In the genomic region with DNA sequence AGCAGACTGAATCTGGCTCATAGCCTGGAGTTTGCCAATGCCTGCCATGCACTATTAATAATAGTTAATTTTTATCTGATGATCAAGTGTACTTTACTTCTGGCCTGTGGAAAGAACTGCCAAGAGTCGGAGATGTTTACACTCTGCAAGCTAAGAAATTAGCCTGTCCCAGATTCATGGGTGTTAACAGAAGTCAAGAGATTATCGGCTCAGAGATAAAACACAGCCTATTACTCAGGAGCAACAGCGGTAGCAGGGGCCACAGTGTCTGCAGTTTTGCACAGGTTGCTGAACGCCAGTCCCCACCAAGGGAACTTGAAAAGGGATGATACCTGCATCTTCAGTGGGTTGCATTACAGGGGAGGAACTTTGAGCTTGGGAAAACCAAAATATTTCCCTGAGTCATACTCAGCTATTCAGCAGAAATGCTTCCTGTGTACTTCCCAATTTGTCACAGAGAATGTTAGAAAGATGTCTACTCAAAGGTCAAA, we compare ENCODE assay signal across 12 cellular contexts. TPM values are rescaled to one million over a fixed set of nuclear protein-coding genes. Genes with fewer than 3 reads are reported as not detected.
DNase-seq lines count a peak whose midpoint lies in the region; TF ChIP-seq lines count a peak whose summit lies in the region.
"Had no signal": no experiment of that assay in that cellular context is flagged by ENCODE, and none has a peak within 500 bp of the region (broad histone marks: within the 10 kb centered on the region; RNA-seq: fewer than 3 reads in every experiment).

No MANE protein-coding gene starts in this region.

- DNase-seq in GM23248: peak; percentile 64
- peak in 1 of 2 donors; percentile 38 for DNase-seq in ascending aorta (ENCODE audit: low spot score in 2 of 2)
- DNase-seq in iris pigment epithelial cell (ENCODE audit: low read depth): peak; percentile 52
- DNase-seq in Caco-2: no peak
- no peak for DNase-seq in NCI-H146 treated with DMSO at 0.1 percent for 48 hours (lab: John Stamatoyannopoulos, UW; ENCODE audit: unreplicated experiment)
- no peak for DNase-seq in hypothalamus (lab: John Stamatoyannopoulos, UW)
- DNase-seq: MG63, NCI-H774, nephron progenitor cell had no signal

- no peaks in the 10 kb centered on the region for H3K27me3 Mint-ChIP-seq in Caco-2 (ENCODE audit: insufficient read depth, unreplicated experiment)
- H3K27me3 Mint-ChIP-seq: type B pancreatic cell had no signal

- no TSS peak for BruUV-seq in Caco-2 (replicated peaks; lab: Mats Ljungman, UMichigan)

- no peak overlapping the region for H3K4me3 ChIP-seq in GM23248
- peak overlapping the region in 1 of 2 donors; percentile 36 for H3K4me3 ChIP-seq in ascending aorta
- peak overlapping the region in 1 of 5 donors; percentile 4 for H3K4me3 ChIP-seq in subcutaneous abdominal adipose tissue (ENCODE audit: low read depth in 1 of 5, low read length in 5 of 5)
- no peak overlapping the region for H3K4me3 ChIP-seq in Caco-2 (ENCODE audit: low read depth, low read length)
- H3K4me3 ChIP-seq: MG63 had no signal

- H3K27me3 ChIP-seq in GM23248 (replicated peaks; ENCODE audit: insufficient read depth): no peaks in the 10 kb centered on the region
- H3K27me3 ChIP-seq in ascending aorta: no peaks in the 10 kb centered on the region
- no peaks in the 10 kb centered on the region for H3K27me3 ChIP-seq in subcutaneous abdominal adipose tissue (ENCODE audit: control insufficient read depth in 5 of 5, insufficient read depth in 4 of 5, low read length in 5 of 5)
- no peaks in the 10 kb centered on the region for H3K27me3 ChIP-seq in Caco-2 (replicated peaks; ENCODE audit: control insufficient read depth, insufficient read depth, low read length)
- H3K27me3 ChIP-seq: MG63 had no signal

- H3K36me3 Mint-ChIP-seq in Caco-2 (ENCODE audit: insufficient read depth, unreplicated experiment): peaks cover 5% of the 10 kb centered on the region

- H3K9me3 ChIP-seq in GM23248 (ENCODE audit: low read depth) (no peaks in the 10 kb centered on the region), ascending aorta (no peaks in the 10 kb centered on the region), subcutaneous abdominal adipose tissue (ENCODE audit: control insufficient read depth in 5 of 5, low read length in 5 of 5) (no peaks in the 10 kb centered on the region), Caco-2 (no peaks in the 10 kb centered on the region)
- H3K9me3 ChIP-seq: MG63 had no signal

- intact Hi-C loops in ascending aorta (cut with DNase I): loop anchor here (1.0 to 2.0 kb wide), 2 partner anchors 13 to 145 kb away; partner anchors contain the start of gene TRAPPC12
- intact Hi-C loops in Caco-2 (cut with micrococcal nuclease; ENCODE audit: unreplicated experiment): no loop called here

- H2AFZ ChIP-seq in GM23248: peak overlapping the region; percentile 56

- peaks cover 16% of the 10 kb centered on the region for H3K4me1 Mint-ChIP-seq in Caco-2 (ENCODE audit: low read depth, unreplicated experiment)

- H3K4me1 ChIP-seq in GM23248 (ENCODE audit: insufficient read depth) (peaks cover 13% of the 10 kb centered on the region), ascending aorta (peaks cover 7 to 31% of the 10 kb centered on the region in 2 donors), subcutaneous abdominal adipose tissue (ENCODE audit: control insufficient read depth in 5 of 5, insufficient read depth in 5 of 5, low read length in 5 of 5) (peaks cover 15 to 48% (median 41%) of the 10 kb centered on the region in 5 donors), Caco-2 (peaks cover 22% of the 10 kb centered on the region)

- no peaks in the 10 kb centered on the region for H3K9me2 ChIP-seq in GM23248 (ENCODE audit: insufficient read depth)

- WGBS in GM23248 (ENCODE audit: low coverage in 1 of 2, low lambda C conversion rate in 2 of 2, missing lambda C conversion rate in 2 of 2), 2 experiments: 84 to 85% methylated on average over 4 of the region's 4 CpGs

- H3K27ac ChIP-seq in GM23248 (0 out of 2 replicates have a peak overlapping the region, but pooled peaks have one; percentile 22), ascending aorta (peak overlapping the region; percentile 79 to 82), subcutaneous abdominal adipose tissue (ENCODE audit: low read depth, low read length) (peak overlapping the region; percentile 46)

- H3K36me3 ChIP-seq in GM23248 (ENCODE audit: low read depth): no peaks in the 10 kb centered on the region
- H3K36me3 ChIP-seq in ascending aorta: no peaks in the 10 kb centered on the region
- no peaks in the 10 kb centered on the region for H3K36me3 ChIP-seq in subcutaneous abdominal adipose tissue (ENCODE audit: control insufficient read depth in 5 of 5, insufficient read depth in 5 of 5, low read length in 5 of 5)
- no peaks in the 10 kb centered on the region; the same call in 1 of the 2 replicates for H3K36me3 ChIP-seq in Caco-2 (ENCODE audit: control insufficient read depth, insufficient read depth, low read length)
- H3K36me3 ChIP-seq: MG63 had no signal

- TF ChIP-seq CTCF in ascending aorta (IDR thresholded peaks at IDR 0.05) (no peak), Caco-2 (IDR thresholded peaks at IDR 0.05; ENCODE audit: insufficient read depth in 1 of 2, low read depth in 1 of 2, low read length in 1 of 2, severe bottlenecking in 1 of 2, unreplicated experiment in 1 of 2) (no peak)

- H4K20me1 ChIP-seq in GM23248 (ENCODE audit: insufficient read depth): no peaks in the 10 kb centered on the region

- in situ Hi-C loops in GM23248 (cut with MboI): no loop called here

- CTCF ChIA-PET in Caco-2 (lab: Charles Lee): no interaction called here

- no peak overlapping the region for H3K4me3 Mint-ChIP-seq in Caco-2 (ENCODE audit: unreplicated experiment)
- H3K4me3 Mint-ChIP-seq: nephron progenitor cell; T-helper 2 cell treated with Interferon-gamma antibody and Interleukin-4, amounts not matched to agents 5 μg/mL and 100 μg/mL, for 36 hours; type B pancreatic cell had no signal

- peaks cover 3% of the 10 kb centered on the region for H3F3A ChIP-seq in GM23248 (ENCODE audit: insufficient read depth)

- H3K9ac ChIP-seq in GM23248: no peak overlapping the region
- H3K9ac ChIP-seq in subcutaneous abdominal adipose tissue (ENCODE audit: low read length in 5 of 5): no peak overlapping the region

- no peak overlapping the region for H3K27ac Mint-ChIP-seq in Caco-2 (ENCODE audit: unreplicated experiment)
- H3K27ac Mint-ChIP-seq: nephron progenitor cell; T-helper 2 cell treated with Interferon-gamma antibody and Interleukin-4, amounts not matched to agents 5 μg/mL and 100 μg/mL, for 36 hours; type B pancreatic cell had no signal

- H3K9me3 Mint-ChIP-seq in Caco-2 (ENCODE audit: unreplicated experiment): no peaks in the 10 kb centered on the region
- H3K9me3 Mint-ChIP-seq: T-helper 2 cell treated with Interferon-gamma antibody and Interleukin-4, amounts not matched to agents 5 μg/mL and 100 μg/mL, for 36 hours; type B pancreatic cell had no signal

- H3K79me2 ChIP-seq in GM23248 (ENCODE audit: insufficient read depth): peaks cover under 1% of the 10 kb centered on the region

- POLR2A ChIA-PET in Caco-2 (lab: Charles Lee): no interaction called here

- H3K4me2 ChIP-seq in GM23248 (ENCODE audit: unreplicated experiment): peak overlapping the region; percentile 41

RNA-seq across cellular contexts. Expression of gene ADI1, which starts 4.3 kb away (rescaled TPM):
- total RNA-seq in GM23248 (2014; rRNA removed; shearing (Covaris generic)): 68.4 and 77.7 TPM in 2 replicates
- polyA plus RNA-seq in GM23248 (2016; fragmentation: Nextera tagmentation; extraction: Ambion mirVana): 140 and 149 TPM in 2 replicates
- total RNA-seq in ascending aorta (40.9 TPM), Caco-2 (2022) (63.7 and 69.2 TPM in 2 replicates)

RNA-seq across cellular contexts. Expression of gene RNASEH1, which starts 34.5 kb away (rescaled TPM):
- 34.0 and 37.4 TPM in 2 replicates for total RNA-seq in GM23248 (2014; rRNA removed; shearing (Covaris generic))
- 52.4 and 55.2 TPM in 2 replicates for polyA plus RNA-seq in GM23248 (2016; fragmentation: Nextera tagmentation; extraction: Ambion mirVana)
- total RNA-seq in ascending aorta: 9.3 TPM
- total RNA-seq in Caco-2 (2022): 41.5 and 47.1 TPM in 2 replicates

RNA-seq across cellular contexts. Expression of gene RPS7, which starts 51.5 kb away (rescaled TPM):
- total RNA-seq in GM23248 (2014; rRNA removed; shearing (Covaris generic)): 1,557 and 2,019 TPM in 2 replicates
- 602 and 629 TPM in 2 replicates for polyA plus RNA-seq in GM23248 (2016; fragmentation: Nextera tagmentation; extraction: Ambion mirVana)
- total RNA-seq in ascending aorta: 1,995 TPM
- 2,077 and 2,101 TPM in 2 replicates for total RNA-seq in Caco-2 (2022)

Comparison
In these comparisons a context has a peak if more than half of its experiments do, and no peak if none do; other contexts are left out.
1. DNase-seq: peak in GM23248 (single experiment) and iris pigment epithelial cell (single experiment); none in Caco-2 (0 of 2), NCI-H146 treated with DMSO at 0.1 percent for 48 hours (single experiment) and hypothalamus (0 of 51).
2. H3K27ac ChIP-seq: peak in every context shown above with its lines; median percentile 80 in ascending aorta; 46 in subcutaneous abdominal adipose tissue; 22 in GM23248.